Comparison of ENCODE assay signal across 1 cellular context in the genomic region with DNA sequence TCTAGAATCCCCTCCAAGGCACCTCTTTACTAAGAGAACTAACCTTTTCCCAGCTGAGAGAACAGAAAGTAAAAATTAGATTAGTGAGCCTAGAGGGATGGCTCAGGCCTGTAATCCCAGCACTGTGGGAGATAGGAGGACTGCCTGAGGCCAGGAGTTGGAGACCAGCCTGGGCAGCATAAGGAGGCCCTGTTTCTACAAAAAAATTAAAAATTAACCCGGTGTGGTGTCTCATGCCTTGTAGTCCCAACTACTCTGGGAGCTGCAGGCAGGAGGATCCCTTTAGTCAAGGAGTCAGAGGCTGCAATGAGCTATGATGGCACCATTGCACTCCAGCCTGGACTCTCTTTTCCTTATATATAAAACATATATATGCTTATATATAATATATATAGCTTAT.
TF ChIP-seq lines count a peak whose summit lies in the region.

No MANE protein-coding gene starts in this region.

TF ChIP-seq in HepG2, 621 proteins besides CTCF, POLR2A, EP300 and RAD21:
- TF ChIP-seq RBM22 (optimal IDR thresholded peaks at IDR 0.05; ENCODE audit: low read length): no peak
- TF ChIP-seq FOXA1 (IDR thresholded peaks at IDR 0.05): no peak
- TF ChIP-seq FOXA1 (CRISPR knock-in tag; IDR thresholded peaks at IDR 0.05): no peak
- no peak for TF ChIP-seq ZSCAN22 (CRISPR knock-in tag; IDR thresholded peaks at IDR 0.05)
- TF ChIP-seq ZNF180 (CRISPR knock-in tag; IDR thresholded peaks at IDR 0.05; ENCODE audit: borderline replicate concordance, low read depth): no peak
- no peak for TF ChIP-seq NAIF1 (CRISPR knock-in tag; IDR thresholded peaks at IDR 0.05; ENCODE audit: borderline replicate concordance)
- no peak for TF ChIP-seq ZNF761 (CRISPR knock-in tag; conservative IDR thresholded peaks at IDR 0.05)
- TF ChIP-seq TRIM22 (IDR thresholded peaks at IDR 0.05): no peak
- TF ChIP-seq ZFP91 (CRISPR knock-in tag; IDR thresholded peaks at IDR 0.05; ENCODE audit: borderline replicate concordance): no peak
TF ChIP-seq in HepG2: peak in this region for 0.
